ENCODE assay signal across 23 cellular contexts in the genomic region with DNA sequence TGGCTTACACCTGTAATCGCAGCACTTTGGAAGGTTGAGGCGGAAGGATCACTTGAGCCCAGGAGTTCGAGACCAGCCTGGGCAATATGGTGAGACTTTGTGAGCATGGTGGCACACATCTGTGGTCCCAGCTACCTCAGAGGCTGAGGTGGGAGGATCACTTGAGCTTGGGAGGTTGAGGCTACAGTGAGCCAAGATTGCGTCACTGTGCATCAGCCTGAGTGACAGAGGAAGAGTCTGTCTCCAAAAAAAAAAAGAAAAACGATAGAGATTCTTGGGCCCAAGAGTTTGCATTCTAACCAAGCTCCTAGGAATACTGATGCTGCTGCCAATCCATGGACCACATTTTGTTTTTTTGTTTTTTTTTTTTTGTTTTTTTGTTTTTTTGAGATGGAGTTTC. TPM values are rescaled to one million over a fixed set of nuclear protein-coding genes. Genes with fewer than 3 reads are reported as not detected.
"Had no signal": no experiment of that assay in that cellular context is flagged by ENCODE, and none has a peak within 500 bp of the region (broad histone marks: within the 10 kb centered on the region; RNA-seq: fewer than 3 reads in every experiment).

No MANE protein-coding gene starts in this region.

- DNase-seq: KBM-7, MV-4-11, NCI-H1048, NCI-H1105, NCI-H1417 treated with DMSO at 0.1 percent for 48 hours, NCI-H146, NCI-H1694 treated with DMSO at 0.1 percent for 48 hours, NCI-H1930, NCI-H2081, NCI-H2107, NCI-H2227 treated with DMSO at 0.1 percent for 48 hours, NCI-H524, NCI-H526 treated with DMSO at 0.1 percent for 48 hours, NCI-H774, SHP77 treated with DMSO at 0.1 percent for 48 hours, SJCRH30, T-helper 1 cell had no signal

- H3K4me3 ChIP-seq: SJCRH30 had no signal

- H3K36me3 ChIP-seq: SJCRH30 had no signal

- H3K27me3 ChIP-seq: SJCRH30 had no signal

- ATAC-seq: Right ventricle myocardium inferior, SK-N-SH treated with all-trans-retinoic acid at 6 μM for 48 hours had no signal

- H3K9me3 ChIP-seq: SJCRH30 had no signal

- H3K27ac ChIP-seq: SJCRH30 had no signal

RNA-seq across cellular contexts. Expression of a gene that starts 12.1 kb away (rescaled TPM):
- total RNA-seq: HT-29, LHCN-M2, MCF 10A, NCI-H460 had no signal

RNA-seq across cellular contexts. Expression of a gene that starts 26.7 kb away (rescaled TPM):
- total RNA-seq: HT-29, MCF 10A, NCI-H460 had no signal
